Comparison of ENCODE assay signal across 8 cellular contexts in genomic region chr7:108303332-108303731, GRCh38.
"Had no signal": no experiment of that assay in that cellular context is flagged by ENCODE, and none has a peak within 500 bp of the region (broad histone marks: within the 10 kb centered on the region; RNA-seq: fewer than 3 reads in every experiment).

No MANE protein-coding gene starts in this region.

- H3K4me1 Mint-ChIP-seq: IgD-negative memory B cell had no signal

- ATAC-seq: HCT116 had no signal

- H3K27ac ChIP-seq: GM23248, HL-60 had no signal

- H3K4me3 Mint-ChIP-seq: HFFc6 had no signal

- H2AFZ ChIP-seq: GM23248 had no signal

- H3K27me3 Mint-ChIP-seq: IgD-negative memory B cell had no signal

- H3K36me3 ChIP-seq: HAP-1 had no signal

- H3K4me3 ChIP-seq: GM23248, HAP-1 had no signal

- H3K9me3 Mint-ChIP-seq: HFFc6, IgD-negative memory B cell had no signal

- H3K27ac Mint-ChIP-seq: HFFc6, IgD-negative memory B cell had no signal

- DNase-seq: GM23248, GOT3, H7, HFFc6 had no signal

- H3K9me3 ChIP-seq: HAP-1 had no signal

- H3K4me1 ChIP-seq: HAP-1 had no signal

- H3K36me3 Mint-ChIP-seq: IgD-negative memory B cell had no signal

- H3K9ac ChIP-seq: GM23248 had no signal
